12 cellular contexts compared by ENCODE assay signal in the genomic region with DNA sequence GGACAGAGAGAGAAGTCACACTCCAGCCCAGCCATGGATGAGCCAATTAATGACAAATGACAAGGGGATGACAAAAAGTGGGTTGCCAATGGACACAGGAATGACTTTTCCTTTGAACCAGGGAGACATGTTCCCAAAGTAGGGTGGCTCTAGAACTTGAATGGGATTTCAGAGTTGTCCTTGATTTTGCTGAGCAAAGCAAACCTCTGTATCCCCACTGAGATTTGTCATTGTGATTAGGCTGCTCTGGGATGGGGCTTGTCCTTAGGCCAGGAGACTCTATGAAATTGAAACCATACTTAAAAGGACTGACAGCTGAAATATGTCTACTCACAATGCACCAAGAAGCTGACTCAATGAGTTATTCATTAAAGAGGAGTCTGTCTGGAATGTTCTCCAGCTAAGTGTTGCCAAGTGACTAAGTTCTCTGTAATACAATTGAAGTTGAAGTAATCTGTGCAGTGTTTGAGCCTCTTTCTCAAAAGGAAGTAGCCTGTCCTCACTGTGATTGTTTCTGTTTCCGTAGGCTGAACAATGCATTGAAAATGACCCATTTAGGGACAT.
DNase-seq lines count a peak whose midpoint lies in the region; ATAC-seq, FAIRE-seq and TF ChIP-seq lines count a peak whose summit lies in the region.
"Had no signal": no experiment of that assay in that cellular context is flagged by ENCODE, and none has a peak within 500 bp of the region (broad histone marks: within the 10 kb centered on the region; RNA-seq: fewer than 3 reads in every experiment).

No MANE protein-coding gene starts in this region.

- no peak for TF ChIP-seq CTCF in SU-DHL-6 (IDR thresholded peaks at IDR 0.05; ENCODE audit: insufficient read depth, low read length, poor library complexity, severe bottlenecking)

- H3K4me3 ChIP-seq in SU-DHL-6 (ENCODE audit: insufficient read depth, low read length, poor library complexity, severe bottlenecking) (no peak overlapping the region), skeletal muscle cell (ENCODE audit: low read depth, low read length) (no peak overlapping the region)
- H3K4me3 ChIP-seq: heart right ventricle, left ventricle myocardium inferior, thyroid gland had no signal

- H3K27me3 ChIP-seq in SU-DHL-6 (ENCODE audit: low read length): no peaks in the 10 kb centered on the region
- H3K27me3 ChIP-seq: heart right ventricle, thyroid gland had no signal

- H3K9me2 ChIP-seq in SU-DHL-6 (replicated peaks; ENCODE audit: insufficient read depth, low read length): no peaks in the 10 kb centered on the region

- peak; percentile 97 for DNase-seq in HCEC 1CT
- DNase-seq in fibroblast of peridontal ligament (ENCODE audit: extremely low read depth): peak; percentile 87
- peak; percentile 88 for DNase-seq in skeletal muscle cell (ENCODE audit: low read depth)
- no peak for DNase-seq in CD1c-positive myeloid dendritic cell (ENCODE audit: extremely low spot score)
- no peak for DNase-seq in activated CD4-positive, alpha-beta T cell treated with anti-CD3 and anti-CD28 coated beads, Interleukin-2, amount 50 U/mL, for 4 hours
- no peak for DNase-seq in frontal cortex (ENCODE audit: low spot score in 2 of 2)
- DNase-seq: heart right ventricle, left ventricle myocardium inferior, SHP77, thyroid gland had no signal

- H3F3A ChIP-seq in SU-DHL-6 (ENCODE audit: insufficient read depth): no peaks in the 10 kb centered on the region

- no peak for ATAC-seq in HG02970 (IDR thresholded peaks at IDR 0.05; ENCODE audit: low FRiP score, unreplicated experiment)

- no peaks in the 10 kb centered on the region for H3K36me3 ChIP-seq in SU-DHL-6 (ENCODE audit: low read length)
- H3K36me3 ChIP-seq: heart right ventricle, left ventricle myocardium inferior, thyroid gland had no signal

- H3K27ac ChIP-seq in SU-DHL-6 (ENCODE audit: low read depth, low read length): no peak overlapping the region
- H3K27ac ChIP-seq: heart right ventricle, left ventricle myocardium inferior, thyroid gland had no signal

- no peak overlapping the region for H3K9ac ChIP-seq in SU-DHL-6 (ENCODE audit: low read length)

- H2AFZ ChIP-seq in SU-DHL-6 (ENCODE audit: low read depth, low read length, severe bottlenecking): peak overlapping the region; percentile 28

- no peaks in the 10 kb centered on the region for H4K20me1 ChIP-seq in SU-DHL-6 (ENCODE audit: low read depth, low read length)

- no peak for FAIRE-seq in frontal cortex (lab: Jason Lieb, UNC)

- H3K9me3 ChIP-seq in SU-DHL-6 (ENCODE audit: insufficient read depth, low read length): no peaks in the 10 kb centered on the region
- H3K9me3 ChIP-seq: left ventricle myocardium inferior, thyroid gland had no signal

- H3K4me2 ChIP-seq in SU-DHL-6 (ENCODE audit: low read depth, low read length, poor library complexity, severe bottlenecking): no peak overlapping the region

- no peaks in the 10 kb centered on the region for H3K79me2 ChIP-seq in SU-DHL-6 (ENCODE audit: insufficient read depth, low read length)

Comparison
In these comparisons a context has a peak if more than half of its experiments do, and no peak if none do; other contexts are left out.
1. DNase-seq: peak in HCEC 1CT (single experiment), fibroblast of peridontal ligament (single experiment) and skeletal muscle cell (single experiment); none in CD1c-positive myeloid dendritic cell (single experiment), activated CD4-positive, alpha-beta T cell treated with anti-CD3 and anti-CD28 coated beads, Interleukin-2, amount 50 U/mL, for 4 hours (0 of 2) and frontal cortex (0 of 2).